ENCODE assay signal across 8 cellular contexts in genomic region chr19:49808762-49809154, GRCh38. TPM values are rescaled to one million over a fixed set of nuclear protein-coding genes. Genes with fewer than 3 reads are reported as not detected.
DNase-seq lines count a peak whose midpoint lies in the region; ATAC-seq, FAIRE-seq and TF ChIP-seq lines count a peak whose summit lies in the region.

No MANE protein-coding gene starts in this region.

- FAIRE-seq in kidney (lab: Jason Lieb, UNC): no peak

- H3K36me3 ChIP-seq in kidney (ENCODE audit: control insufficient read depth in 1 of 2, insufficient read depth in 2 of 2, low read length in 2 of 2): peaks cover 2 to 5% of the 10 kb centered on the region in 2 donors

- ATAC-seq in HG03097 (IDR thresholded peaks at IDR 0.05; ENCODE audit: low FRiP score, unreplicated experiment): no peak

- DNase-seq in DMS153 (lab: John Stamatoyannopoulos, UW) (peak; percentile 86), NCI-H1436 treated with DMSO at 0.1 percent for 48 hours (lab: John Stamatoyannopoulos, UW) (peak; percentile 89), cerebellum (ENCODE audit: low spot score) (peak; percentile 91), kidney (peak; percentile 97), UCSD-AML1 (lab: John Stamatoyannopoulos, UW; ENCODE audit: unreplicated experiment) (no peak)
- DNase-seq in activated CD4-positive, alpha-beta T cell treated with anti-CD3 and anti-CD28 coated beads for 48 hours: peak; percentile 91
- DNase-seq in stimulated activated CD4-positive, alpha-beta T cell treated with anti-CD3 and anti-CD28 coated beads, Interleukin-12 subunit alpha, Interleukin-12 subunit beta, amount 100 ng/mL, for 24 hours (ENCODE audit: low read depth in 2 of 2): peak; percentile 64 to 82

- peak overlapping the region; percentile 54 to 85 for H3K9ac ChIP-seq in kidney (ENCODE audit: low read length in 2 of 2)

- H3K4me1 ChIP-seq in kidney (ENCODE audit: control insufficient read depth in 1 of 2, insufficient read depth in 1 of 2, low read depth in 1 of 2, low read length in 2 of 2): peaks cover 8 to 15% of the 10 kb centered on the region in 2 donors

- TF ChIP-seq CTCF in kidney (IDR thresholded peaks at IDR 0.05; ENCODE audit: borderline replicate concordance, extremely low read depth, insufficient read depth): no peak

- intact Hi-C loops in kidney (cut with DNase I): no loop called here

- peak overlapping the region; percentile 80 to 81 for H3K4me3 ChIP-seq in kidney (ENCODE audit: low read length in 2 of 2)

- H3K9me3 ChIP-seq in kidney (ENCODE audit: control insufficient read depth in 1 of 2, low read length in 2 of 2): no peaks in the 10 kb centered on the region

- peak overlapping the region; percentile 90 to 97 for H3K27ac ChIP-seq in kidney (ENCODE audit: low read depth in 2 of 2, low read length in 2 of 2)

RNA-seq across cellular contexts. Expression of gene FUZ, which starts 4.3 kb away (rescaled TPM):
- 15.3 TPM for total RNA-seq in cerebellum
- total RNA-seq in kidney: 26.9 TPM
- 51.2 TPM for polyA plus RNA-seq in kidney (ENCODE audit: insufficient read depth, low read depth, low replicate concordance)

RNA-seq across cellular contexts. Expression of gene MED25, which starts 9.3 kb away (rescaled TPM):
- total RNA-seq in cerebellum: 21.6 TPM
- total RNA-seq in kidney: 53.2 TPM
- 37.3 TPM for polyA plus RNA-seq in kidney (ENCODE audit: insufficient read depth, low read depth, low replicate concordance)

RNA-seq across cellular contexts. Expression of gene AP2A1, which starts 42.0 kb away (rescaled TPM):
- total RNA-seq in cerebellum (45.5 TPM), kidney (70.0 TPM)
- 32.0 TPM for polyA plus RNA-seq in kidney (ENCODE audit: insufficient read depth, low read depth, low replicate concordance)

RNA-seq across cellular contexts. Expression of gene PTOV1, which starts 42.2 kb away (rescaled TPM):
- total RNA-seq in cerebellum: 86.3 TPM
- 118 TPM for total RNA-seq in kidney
- 235 TPM for polyA plus RNA-seq in kidney (ENCODE audit: insufficient read depth, low read depth, low replicate concordance)

RNA-seq across cellular contexts. Expression of gene TSKS, which starts 45.7 kb away (rescaled TPM):
- not detected for total RNA-seq in cerebellum
- 0.50 TPM for total RNA-seq in kidney
- polyA plus RNA-seq in kidney (ENCODE audit: insufficient read depth, low read depth, low replicate concordance): 0.47 TPM
